In the genomic region with DNA sequence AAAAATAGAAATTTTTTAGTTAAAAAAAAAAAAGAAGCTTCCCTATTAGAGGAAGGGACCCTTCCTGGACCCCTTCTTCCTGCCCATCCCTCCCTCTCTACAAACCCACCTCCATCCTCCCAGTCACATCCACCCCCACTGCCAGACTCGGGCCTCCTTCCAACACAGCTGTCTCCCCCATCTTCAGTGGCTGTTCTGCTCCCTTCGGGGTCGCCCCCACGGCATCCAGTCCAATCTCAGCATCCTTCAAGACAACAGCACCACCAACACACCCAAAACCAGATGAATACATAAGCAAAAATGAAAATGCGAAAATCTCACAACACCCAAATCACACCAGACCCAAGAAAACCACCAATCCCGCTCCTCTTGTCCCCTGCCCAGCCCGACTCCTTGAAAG, we compare ENCODE assay signal across 16 cellular contexts. TPM values are rescaled to one million over a fixed set of nuclear protein-coding genes. Genes with fewer than 3 reads are reported as not detected.
DNase-seq lines count a peak whose midpoint lies in the region; ATAC-seq, FAIRE-seq and TF ChIP-seq lines count a peak whose summit lies in the region.
"Had no signal": no experiment of that assay in that cellular context is flagged by ENCODE, and none has a peak within 500 bp of the region (broad histone marks: within the 10 kb centered on the region; RNA-seq: fewer than 3 reads in every experiment).

No MANE protein-coding gene starts in this region.

- no peak for TF ChIP-seq CTCF in D721Med (IDR thresholded peaks at IDR 0.05; ENCODE audit: insufficient read depth, missing control alignments)

- H3K36me3 Mint-ChIP-seq in CD8-positive, alpha-beta memory T cell, result no peaks in the 10 kb centered on the region
- H3K36me3 Mint-ChIP-seq in activated naive CD4-positive, alpha-beta T cell treated with anti-CD3 and anti-CD28 coated beads, Interleukin-2, amount 50 U/mL, for 72 hours, result no peaks in the 10 kb centered on the region

- ATAC-seq in activated naive CD4-positive, alpha-beta T cell treated with anti-CD3 and anti-CD28 coated beads, Interleukin-2, amount 50 U/mL, for 72 hours, result peak; percentile 33 to 34

- no peaks in the 10 kb centered on the region for H3K9me3 Mint-ChIP-seq in CD8-positive, alpha-beta memory T cell
- no peaks in the 10 kb centered on the region for H3K9me3 Mint-ChIP-seq in activated naive CD4-positive, alpha-beta T cell treated with anti-CD3 and anti-CD28 coated beads, Interleukin-2, amount 50 U/mL, for 72 hours
- H3K9me3 Mint-ChIP-seq: HFFc6 had no signal

- DNase-seq in CD8-positive, alpha-beta memory T cell, result no peak
- peak in 1 of 2 donors; percentile 39 for DNase-seq in activated naive CD4-positive, alpha-beta T cell treated with anti-CD3 and anti-CD28 coated beads, Interleukin-2, amount 50 U/mL, for 72 hours (ENCODE audit: low spot score in 2 of 2)
- DNase-seq in mesenteric fat pad (ENCODE audit: low spot score) (peak; percentile 73), NAMALWA (ENCODE audit: low spot score) (no peak), D721Med (ENCODE audit: insufficient read length, low spot score) (no peak), middle frontal gyrus (ENCODE audit: extremely low spot score, low spot score) (no peak), NCI-H524 treated with DMSO at 0.1 percent for 48 hours (lab: John Stamatoyannopoulos, UW) (no peak)
- DNase-seq: adrenal gland, HFFc6, NCI-H187, thyroid gland had no signal

- no peak overlapping the region for H3K9ac ChIP-seq in BLaER1 treated with 17β-estradiol and CSF1 and Interleukin-3, amounts not matched to agents 10 nM and 100 nM

- peaks cover 10 to 52% (median 39%) of the 10 kb centered on the region in 10 experiments; a peak in 18 of 20 replicates for H3K4me1 ChIP-seq in BLaER1 treated with 17β-estradiol and CSF1 and Interleukin-3, amounts not matched to agents 10 nM and 100 nM
- peaks cover 26% of the 10 kb centered on the region for H3K4me1 ChIP-seq in CD8-positive, alpha-beta memory T cell (ENCODE audit: insufficient read depth, low read length)
- H3K4me1 ChIP-seq: adrenal gland had no signal

- peak overlapping the region in 5 of 8 donors; percentile 53 to 76 (median 65) for H3K27ac Mint-ChIP-seq in CD8-positive, alpha-beta memory T cell
- peak overlapping the region; percentile 38 to 58 for H3K27ac Mint-ChIP-seq in activated naive CD4-positive, alpha-beta T cell treated with anti-CD3 and anti-CD28 coated beads, Interleukin-2, amount 50 U/mL, for 72 hours
- H3K27ac Mint-ChIP-seq: B cell, HFFc6 had no signal

- peaks cover 10 to 28% (median 19%) of the 10 kb centered on the region in 3 donors for H3K4me1 Mint-ChIP-seq in CD8-positive, alpha-beta memory T cell

- H3K4me3 ChIP-seq in BLaER1 treated with 17β-estradiol and CSF1 and Interleukin-3, amounts not matched to agents 10 nM and 100 nM, result no peak overlapping the region
- H3K4me3 ChIP-seq in CD8-positive, alpha-beta memory T cell (ENCODE audit: low read length), result no peak overlapping the region
- H3K4me3 ChIP-seq: adrenal gland, thyroid gland had no signal

- H4K20me1 ChIP-seq in BLaER1 treated with 17β-estradiol and CSF1 and Interleukin-3, amounts not matched to agents 10 nM and 100 nM, result peaks cover 0 to 12% (median 0%) of the 10 kb centered on the region in 11 experiments; a peak in 3 of 22 replicates

- no peaks in the 10 kb centered on the region for H3K36me3 ChIP-seq in BLaER1 treated with 17β-estradiol and CSF1 and Interleukin-3, amounts not matched to agents 10 nM and 100 nM
- H3K36me3 ChIP-seq in CD8-positive, alpha-beta memory T cell (ENCODE audit: insufficient read depth, low read length), result no peaks in the 10 kb centered on the region
- H3K36me3 ChIP-seq: adrenal gland, thyroid gland had no signal

- H3K4me2 ChIP-seq in BLaER1 treated with 17β-estradiol and CSF1 and Interleukin-3, amounts not matched to agents 10 nM and 100 nM, result peak overlapping the region in 7 of 11 experiments; percentile 6 to 49 (median 36); a peak in 8 of 22 replicates

- H3K27me3 ChIP-seq in BLaER1 treated with 17β-estradiol and CSF1 and Interleukin-3, amounts not matched to agents 10 nM and 100 nM, result 0 out of 22 replicates have a peak, but pooled peaks cover 0 to 4% (median 0%) of the 10 kb centered on the region in 11 experiments
- H3K27me3 ChIP-seq in CD8-positive, alpha-beta memory T cell (ENCODE audit: insufficient read depth, low read length, poor library complexity, severe bottlenecking), result no peaks in the 10 kb centered on the region
- H3K27me3 ChIP-seq: thyroid gland had no signal

- POLR2A ChIA-PET in CD8-positive, alpha-beta memory T cell (lab: Charles Lee), result interaction anchor here (1.0 kb wide), 1 partner anchor 14 kb away, joined by 3 read pairs; no protein-coding TSS in a partner anchor

- H3K4me3 Mint-ChIP-seq in CD8-positive, alpha-beta memory T cell, result peak overlapping the region in 1 of 7 donors; percentile 24
- H3K4me3 Mint-ChIP-seq: B cell, HFFc6 had no signal

- no peaks in the 10 kb centered on the region for H3K9me3 ChIP-seq in BLaER1 treated with 17β-estradiol and CSF1 and Interleukin-3, amounts not matched to agents 10 nM and 100 nM (replicated peaks in 1 of 11)
- H3K9me3 ChIP-seq in CD8-positive, alpha-beta memory T cell (ENCODE audit: low read length), result no peaks in the 10 kb centered on the region
- H3K9me3 ChIP-seq: adrenal gland, thyroid gland had no signal

- H3K27ac ChIP-seq in BLaER1 treated with 17β-estradiol and CSF1 and Interleukin-3, amounts not matched to agents 10 nM and 100 nM, result no peak overlapping the region
- H3K27ac ChIP-seq in CD8-positive, alpha-beta memory T cell (ENCODE audit: low read depth, low read length), result no peak overlapping the region
- H3K27ac ChIP-seq: adrenal gland, thyroid gland had no signal

- no peak for FAIRE-seq in D721Med (lab: Jason Lieb, UNC)
- FAIRE-seq: colon had no signal

- peaks cover 4 to 10% of the 10 kb centered on the region in 2 donors for H3K27me3 Mint-ChIP-seq in CD8-positive, alpha-beta memory T cell

- CTCF ChIA-PET in CD8-positive, alpha-beta memory T cell (lab: Charles Lee), result interaction anchor here (1.1 to 3.9 kb wide), 6 partner anchors 12 to 104 kb away, joined by 3 to 32 read pairs (median 7); a partner anchor contains a TSS

RNA-seq across cellular contexts. Expression of a gene that starts 36.7 kb away (rescaled TPM):
- total RNA-seq in CD8-positive, alpha-beta memory T cell, result 10 to 100 TPM; 25.2 to 27.3 TPM
- 50.4 TPM for polyA plus RNA-seq in CD8-positive, alpha-beta memory T cell
- total RNA-seq in activated naive CD4-positive, alpha-beta T cell treated with anti-CD3 and anti-CD28 coated beads, Interleukin-2, amount 50 U/mL, for 72 hours, result 10 to 100 TPM; 26.3 to 62.8 TPM
- not detected for total RNA-seq in mesenteric fat pad
- total RNA-seq: HFFc6, LHCN-M2, RPMI7951 had no signal

RNA-seq across cellular contexts. Expression of a gene that starts 59.4 kb away (rescaled TPM):
- 10 to 100 TPM; 69.0 to 75.9 TPM for total RNA-seq in CD8-positive, alpha-beta memory T cell
- 45.8 TPM for polyA plus RNA-seq in CD8-positive, alpha-beta memory T cell
- total RNA-seq in activated naive CD4-positive, alpha-beta T cell treated with anti-CD3 and anti-CD28 coated beads, Interleukin-2, amount 50 U/mL, for 72 hours, result 100 to 1,000 TPM in 1 of 2 donors, 10 to 100 TPM in 1; 78.8 to 102 TPM
- 43.4 TPM for total RNA-seq in mesenteric fat pad

Comparison
In these comparisons a context has a peak if more than half of its experiments do, and no peak if none do; other contexts are left out.
1. RNA of a gene that starts 36.7 kb away (total RNA-seq): 26.3 to 62.8 TPM in activated naive CD4-positive, alpha-beta T cell treated with anti-CD3 and anti-CD28 coated beads, Interleukin-2, amount 50 U/mL, for 72 hours and 25.2 to 27.3 TPM in CD8-positive, alpha-beta memory T cell; not detected in mesenteric fat pad (single experiment); every median in the first group is over 10 times any median in the second.